19 cellular contexts compared by ENCODE assay signal in the genomic region with DNA sequence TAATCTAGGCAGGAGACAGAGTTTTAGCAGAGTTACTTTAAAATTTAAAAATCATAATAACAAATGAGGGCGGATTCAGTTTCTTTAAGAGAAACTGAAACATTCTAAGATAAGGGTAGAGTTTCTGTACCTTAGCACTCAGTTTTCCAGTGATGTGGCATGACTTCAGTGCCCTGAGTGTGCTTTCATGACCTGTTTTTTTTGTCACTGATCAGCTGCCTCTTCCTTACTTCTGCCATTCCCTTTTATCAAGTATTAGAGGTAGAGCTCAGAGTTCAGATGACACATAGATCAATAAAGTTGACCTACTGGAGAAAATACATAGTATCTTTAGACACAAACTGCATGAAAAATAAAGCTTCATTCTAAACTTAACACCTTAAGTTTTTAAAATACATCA.
DNase-seq lines count a peak whose midpoint lies in the region; ATAC-seq and TF ChIP-seq lines count a peak whose summit lies in the region.
"Had no signal": no experiment of that assay in that cellular context is flagged by ENCODE, and none has a peak within 500 bp of the region (broad histone marks: within the 10 kb centered on the region; RNA-seq: fewer than 3 reads in every experiment).

No MANE protein-coding gene starts in this region.

- no peak for ATAC-seq in activated naive CD8-positive, alpha-beta T cell treated with anti-CD3 and anti-CD28 coated beads, Interleukin-2, amount 50 U/mL, for 24 hours
- ATAC-seq in activated T-helper 17 cell treated with anti-CD3 and anti-CD28 coated beads, Interleukin-2, amount 50 U/mL, for 72 hours (replicated peaks), result no peak
- ATAC-seq in right lobe of liver, result peak; percentile 30 to 92 (median 72)
- ATAC-seq: HCT116 had no signal

- TF ChIP-seq CTCF in right lobe of liver (IDR thresholded peaks at IDR 0.05), result no peak
- no peak for TF ChIP-seq CTCF in breast epithelium (IDR thresholded peaks at IDR 0.05)

- peak overlapping the region; percentile 46 for H3K27ac Mint-ChIP-seq in activated naive CD8-positive, alpha-beta T cell treated with anti-CD3 and anti-CD28 coated beads, Interleukin-2, amount 50 U/mL, for 24 hours
- H3K27ac Mint-ChIP-seq in activated naive CD8-positive, alpha-beta T cell treated with anti-CD3 and anti-CD28 coated beads for 36 hours, result no peak overlapping the region
- H3K27ac Mint-ChIP-seq in activated T-helper 17 cell treated with anti-CD3 and anti-CD28 coated beads, Interleukin-2, amount 50 U/mL, for 72 hours, result peak overlapping the region; percentile 68
- H3K27ac Mint-ChIP-seq: HFFc6 had no signal

- peaks cover 31% of the 10 kb centered on the region for H3K36me3 Mint-ChIP-seq in activated naive CD8-positive, alpha-beta T cell treated with anti-CD3 and anti-CD28 coated beads, Interleukin-2, amount 50 U/mL, for 24 hours (ENCODE audit: low read depth)
- peaks cover 29% of the 10 kb centered on the region for H3K36me3 Mint-ChIP-seq in activated naive CD8-positive, alpha-beta T cell treated with anti-CD3 and anti-CD28 coated beads for 36 hours
- peaks cover 66% of the 10 kb centered on the region for H3K36me3 Mint-ChIP-seq in activated T-helper 17 cell treated with anti-CD3 and anti-CD28 coated beads, Interleukin-2, amount 50 U/mL, for 72 hours (ENCODE audit: low read depth)

- DNase-seq in activated naive CD8-positive, alpha-beta T cell treated with anti-CD3 and anti-CD28 coated beads, Interleukin-2, amount 50 U/mL, for 24 hours, result no peak
- DNase-seq in activated naive CD8-positive, alpha-beta T cell treated with anti-CD3 and anti-CD28 coated beads for 36 hours, result no peak
- DNase-seq in right lobe of liver (no peak), breast epithelium (ENCODE audit: low spot score in 2 of 2) (no peak), NCI-H82 (lab: John Stamatoyannopoulos, UW) (no peak)
- DNase-seq in activated CD4-positive, alpha-beta T cell treated with anti-CD3 and anti-CD28 coated beads for 1 hour, result no peak
- DNase-seq: 8988T; CD4-positive, alpha-beta memory T cell; DMS153; DMS79; GDM1; GOT3; H7; HFFc6 had no signal

- peaks cover 11% of the 10 kb centered on the region for H3K4me1 Mint-ChIP-seq in activated naive CD8-positive, alpha-beta T cell treated with anti-CD3 and anti-CD28 coated beads, Interleukin-2, amount 50 U/mL, for 24 hours
- H3K4me1 Mint-ChIP-seq in activated naive CD8-positive, alpha-beta T cell treated with anti-CD3 and anti-CD28 coated beads for 36 hours, result peaks cover 25% of the 10 kb centered on the region
- peaks cover 8% of the 10 kb centered on the region for H3K4me1 Mint-ChIP-seq in activated T-helper 17 cell treated with anti-CD3 and anti-CD28 coated beads, Interleukin-2, amount 50 U/mL, for 72 hours
- H3K4me1 Mint-ChIP-seq: CD14-positive monocyte had no signal

- intact Hi-C loops in right lobe of liver (cut with DNase I), result no loop called here
- intact Hi-C loops in breast epithelium (cut with DNase I; ENCODE audit: low total_unique reads), result no loop called here

- no peaks in the 10 kb centered on the region for H3K27me3 Mint-ChIP-seq in activated naive CD8-positive, alpha-beta T cell treated with anti-CD3 and anti-CD28 coated beads, Interleukin-2, amount 50 U/mL, for 24 hours
- H3K27me3 Mint-ChIP-seq in activated naive CD8-positive, alpha-beta T cell treated with anti-CD3 and anti-CD28 coated beads for 36 hours, result no peaks in the 10 kb centered on the region
- no peaks in the 10 kb centered on the region for H3K27me3 Mint-ChIP-seq in activated T-helper 17 cell treated with anti-CD3 and anti-CD28 coated beads, Interleukin-2, amount 50 U/mL, for 72 hours
- H3K27me3 Mint-ChIP-seq: CD4-positive, alpha-beta memory T cell had no signal

- no peak overlapping the region for H3K4me3 Mint-ChIP-seq in activated naive CD8-positive, alpha-beta T cell treated with anti-CD3 and anti-CD28 coated beads, Interleukin-2, amount 50 U/mL, for 24 hours
- no peak overlapping the region for H3K4me3 Mint-ChIP-seq in activated naive CD8-positive, alpha-beta T cell treated with anti-CD3 and anti-CD28 coated beads for 36 hours
- no peak overlapping the region for H3K4me3 Mint-ChIP-seq in activated T-helper 17 cell treated with anti-CD3 and anti-CD28 coated beads, Interleukin-2, amount 50 U/mL, for 72 hours
- H3K4me3 Mint-ChIP-seq: CD14-positive monocyte; CD4-positive, alpha-beta memory T cell; HFFc6 had no signal

- 100% methylated on average over 1 of the region's 1 CpG for WGBS in right lobe of liver (ENCODE audit: insufficient coverage, low coverage, low lambda C conversion rate, missing lambda C conversion rate)

- no peak overlapping the region for H3K4me3 ChIP-seq in right lobe of liver
- no peak overlapping the region for H3K4me3 ChIP-seq in breast epithelium
- H3K4me3 ChIP-seq: BLaER1 had no signal

- peaks cover 0 to 5% (median 0%) of the 10 kb centered on the region in 4 donors for H3K4me1 ChIP-seq in right lobe of liver
- no peaks in the 10 kb centered on the region for H3K4me1 ChIP-seq in breast epithelium
- H3K4me1 ChIP-seq: BLaER1 had no signal

- peaks cover 5% of the 10 kb centered on the region for H3K9me3 Mint-ChIP-seq in activated naive CD8-positive, alpha-beta T cell treated with anti-CD3 and anti-CD28 coated beads, Interleukin-2, amount 50 U/mL, for 24 hours
- peaks cover 4% of the 10 kb centered on the region for H3K9me3 Mint-ChIP-seq in activated naive CD8-positive, alpha-beta T cell treated with anti-CD3 and anti-CD28 coated beads for 36 hours
- no peaks in the 10 kb centered on the region for H3K9me3 Mint-ChIP-seq in activated T-helper 17 cell treated with anti-CD3 and anti-CD28 coated beads, Interleukin-2, amount 50 U/mL, for 72 hours
- H3K9me3 Mint-ChIP-seq: HFFc6 had no signal

- H3K27me3 ChIP-seq in right lobe of liver, result no peaks in the 10 kb centered on the region
- H3K27me3 ChIP-seq in breast epithelium, result no peaks in the 10 kb centered on the region
- H3K27me3 ChIP-seq: BLaER1 had no signal

- peaks cover 0 to 5% (median 2%) of the 10 kb centered on the region in 4 donors for H3K36me3 ChIP-seq in right lobe of liver
- no peaks in the 10 kb centered on the region for H3K36me3 ChIP-seq in breast epithelium

- no peaks in the 10 kb centered on the region for H3K9me3 ChIP-seq in right lobe of liver
- no peaks in the 10 kb centered on the region for H3K9me3 ChIP-seq in breast epithelium
- H3K9me3 ChIP-seq: BLaER1 had no signal

- H3K27ac ChIP-seq in right lobe of liver, result peak overlapping the region in 1 of 3 donors; percentile 15
- H3K27ac ChIP-seq in breast epithelium, result no peak overlapping the region
- H3K27ac ChIP-seq: BLaER1, HL-60 had no signal

- TF ChIP-seq POLR2A in right lobe of liver (IDR thresholded peaks at IDR 0.05) (no peak), breast epithelium (IDR thresholded peaks at IDR 0.05) (no peak)

Comparison
In these comparisons a context has a peak if more than half of its experiments do, and no peak if none do; other contexts are left out.
1. ATAC-seq: peak in right lobe of liver (4 of 4); none in activated naive CD8-positive, alpha-beta T cell treated with anti-CD3 and anti-CD28 coated beads, Interleukin-2, amount 50 U/mL, for 24 hours (single experiment) and activated T-helper 17 cell treated with anti-CD3 and anti-CD28 coated beads, Interleukin-2, amount 50 U/mL, for 72 hours (single experiment).